In the genomic region with DNA sequence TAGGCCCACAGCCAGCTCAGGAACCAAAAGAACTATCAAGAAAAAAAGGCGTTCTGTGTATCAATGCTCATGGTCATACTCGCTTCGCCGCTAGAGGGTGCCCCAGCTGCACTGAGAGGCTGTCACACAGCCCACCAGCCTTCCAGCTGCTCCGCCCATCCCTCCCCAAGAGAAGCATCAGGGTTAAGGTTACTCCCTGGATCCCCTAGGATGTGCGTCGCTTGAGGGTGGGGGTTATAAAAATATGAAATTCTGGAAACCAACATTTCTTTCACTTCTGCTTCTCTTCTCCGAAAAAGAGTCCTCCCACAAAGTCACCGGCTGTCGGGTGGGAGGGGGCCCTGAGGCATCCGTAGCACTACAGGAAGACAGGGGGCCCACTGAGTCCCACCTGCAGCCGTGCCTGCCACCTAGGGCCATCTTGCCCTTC, we compare ENCODE assay signal across 8 cellular contexts. TPM values are rescaled to one million over a fixed set of nuclear protein-coding genes. Genes with fewer than 3 reads are reported as not detected.
A peak's percentile ranks its signal among the peaks of the same experiment; 100 is the strongest.
DNase-seq lines count a peak whose midpoint lies in the region; ATAC-seq and TF ChIP-seq lines count a peak whose summit lies in the region.

No MANE protein-coding gene starts in this region.

- TF ChIP-seq CTCF in HFFc6 (IDR thresholded peaks at IDR 0.05) (peak; percentile 96), coronary artery (IDR thresholded peaks at IDR 0.05) (peak; percentile 89)

- no peaks in the 10 kb centered on the region for H3K9me3 Mint-ChIP-seq in CD4-positive, alpha-beta memory T cell
- no peaks in the 10 kb centered on the region for H3K9me3 Mint-ChIP-seq in HFFc6
- H3K9me3 Mint-ChIP-seq in activated CD4-positive, alpha-beta T cell treated with anti-CD3 and anti-CD28 coated beads, Interleukin-2, amount 10 ng/mL, durations not matched to agents 24 days and 14 days: peaks cover 4% of the 10 kb centered on the region

- H3K27me3 ChIP-seq in CD4-positive, alpha-beta memory T cell (ENCODE audit: insufficient read depth, low read length): no peaks in the 10 kb centered on the region

- H3K4me3 ChIP-seq in CD4-positive, alpha-beta memory T cell (ENCODE audit: low read length in 2 of 2): peak overlapping the region; percentile 52 to 55
- peak overlapping the region; percentile 87 for H3K4me3 ChIP-seq in coronary artery

- POLR2A ChIA-PET in CD4-positive, alpha-beta memory T cell (lab: Charles Lee; ENCODE audit: partially characterized antibody): interaction anchor here (0.9 to 6.2 kb wide), 16 partner anchors 12 to 650 kb away, joined by 3 to 85 read pairs (median 6); partner anchors contain the start of genes ATF4, NPTXR and RPL3

- no peaks in the 10 kb centered on the region for H3K9me3 ChIP-seq in CD4-positive, alpha-beta memory T cell (ENCODE audit: control insufficient read depth in 1 of 2, low read length in 2 of 2)

- DNase-seq in CD4-positive, alpha-beta memory T cell: peak; percentile 72 to 83 (median 80)
- peak; percentile 73 for DNase-seq in HFFc6
- DNase-seq in NCI-H526 treated with DMSO at 0.1 percent for 48 hours (lab: John Stamatoyannopoulos, UW): peak; percentile 59
- peak; percentile 96 for DNase-seq in activated CD4-positive, alpha-beta T cell treated with anti-CD3 and anti-CD28 coated beads, Interleukin-2, amount 10 ng/mL, durations not matched to agents 24 days and 14 days
- DNase-seq in coronary artery (ENCODE audit: low spot score): peak; percentile 87
- peak; percentile 95 for DNase-seq in left kidney (ENCODE audit: low read depth, low spot score)
- peak; percentile 79 to 89 (median 83) for DNase-seq in stimulated activated CD4-positive, alpha-beta T cell treated with anti-CD3 and anti-CD28 coated beads, Interleukin-1b, Interleukin-23, amount 100 ng/mL, for 24 hours (ENCODE audit: low read depth in 4 of 4, low spot score in 1 of 4)

- H3K4me1 Mint-ChIP-seq in CD4-positive, alpha-beta memory T cell: peaks cover 34 to 62% (median 47%) of the 10 kb centered on the region in 4 donors
- H3K4me1 Mint-ChIP-seq in HFFc6 (ENCODE audit: low read depth): peaks cover 35% of the 10 kb centered on the region
- peaks cover 50% of the 10 kb centered on the region for H3K4me1 Mint-ChIP-seq in activated CD4-positive, alpha-beta T cell treated with anti-CD3 and anti-CD28 coated beads, Interleukin-2, amount 10 ng/mL, durations not matched to agents 24 days and 14 days

- H3K27ac Mint-ChIP-seq in CD4-positive, alpha-beta memory T cell: peak overlapping the region; percentile 82 to 97 (median 90)
- H3K27ac Mint-ChIP-seq in HFFc6: peak overlapping the region; percentile 68
- peak overlapping the region; percentile 94 for H3K27ac Mint-ChIP-seq in activated CD4-positive, alpha-beta T cell treated with anti-CD3 and anti-CD28 coated beads, Interleukin-2, amount 10 ng/mL, durations not matched to agents 24 days and 14 days

- CTCF ChIA-PET in CD4-positive, alpha-beta memory T cell (lab: Charles Lee; ENCODE audit: partially characterized antibody): interaction anchor here (0.7 to 7.1 kb wide), 51 partner anchors 9 to 818 kb away, joined by 3 to 168 read pairs (median 5); partner anchors contain the start of genes APOBEC3C, CBX7 and RPL3

- H3K4me3 Mint-ChIP-seq in CD4-positive, alpha-beta memory T cell: peak overlapping the region; percentile 87 to 96 (median 90)
- H3K4me3 Mint-ChIP-seq in HFFc6: peak overlapping the region; percentile 92
- peak overlapping the region; percentile 95 for H3K4me3 Mint-ChIP-seq in activated CD4-positive, alpha-beta T cell treated with anti-CD3 and anti-CD28 coated beads, Interleukin-2, amount 10 ng/mL, durations not matched to agents 24 days and 14 days

- intact Hi-C loops in CD4-positive, alpha-beta memory T cell (cut with micrococcal nuclease): loop anchor here (1.0 to 5.0 kb wide), 6 partner anchors 56 to 446 kb away; partner anchors contain the start of gene JOSD1
- intact Hi-C loops in activated CD4-positive, alpha-beta T cell treated with anti-CD3 and anti-CD28 coated beads, Interleukin-2, amount 10 ng/mL, durations not matched to agents 24 days and 14 days (cut with micrococcal nuclease): loop anchor here (1.0 to 2.0 kb wide), 5 partner anchors 114 to 282 kb away; partner anchors contain the start of gene CBX7

- peaks cover 0 to 32% of the 10 kb centered on the region in 2 donors for H3K36me3 Mint-ChIP-seq in CD4-positive, alpha-beta memory T cell
- no peaks in the 10 kb centered on the region; the same call in 1 of the 2 replicates for H3K36me3 Mint-ChIP-seq in HFFc6 (ENCODE audit: low read depth)
- H3K36me3 Mint-ChIP-seq in activated CD4-positive, alpha-beta T cell treated with anti-CD3 and anti-CD28 coated beads, Interleukin-2, amount 10 ng/mL, durations not matched to agents 24 days and 14 days (ENCODE audit: low read depth): peaks cover 40% of the 10 kb centered on the region

- H3K36me3 ChIP-seq in CD4-positive, alpha-beta memory T cell (ENCODE audit: insufficient read depth, low read length): peaks cover 25% of the 10 kb centered on the region

- no peaks in the 10 kb centered on the region for H3K27me3 Mint-ChIP-seq in CD4-positive, alpha-beta memory T cell
- H3K27me3 Mint-ChIP-seq in HFFc6 (ENCODE audit: insufficient read depth): peaks cover 21% of the 10 kb centered on the region
- H3K27me3 Mint-ChIP-seq in activated CD4-positive, alpha-beta T cell treated with anti-CD3 and anti-CD28 coated beads, Interleukin-2, amount 10 ng/mL, durations not matched to agents 24 days and 14 days: peaks cover 4% of the 10 kb centered on the region

- no peak for ATAC-seq in HG03108 (IDR thresholded peaks at IDR 0.05; ENCODE audit: unreplicated experiment)

- peak overlapping the region; percentile 56 for H3K27ac ChIP-seq in CD4-positive, alpha-beta memory T cell (ENCODE audit: low read depth, low read length)
- H3K27ac ChIP-seq in coronary artery: peak overlapping the region; percentile 93 to 98

- peaks cover 53% of the 10 kb centered on the region for H3K4me1 ChIP-seq in CD4-positive, alpha-beta memory T cell (ENCODE audit: insufficient read depth, low read length)

RNA-seq across cellular contexts. Expression of gene CBX6, which starts 1.7 kb away (rescaled TPM):
- total RNA-seq in CD4-positive, alpha-beta memory T cell: 10 to 100 TPM; 85.0 to 88.0 TPM
- polyA plus RNA-seq in CD4-positive, alpha-beta memory T cell: 10 to 100 TPM in 1 of 2 donors, 1 to 10 TPM in 1; 4.1 to 10.9 TPM
- 10 to 100 TPM; 72.0 to 91.5 (median 75.3) TPM for total RNA-seq in HFFc6 (2021; fragmentation: NEBNext Ultra II Directional; extraction: Animal tissue kit (Norgen Biotek cat#: 25700))
- total RNA-seq in activated CD4-positive, alpha-beta T cell treated with anti-CD3 and anti-CD28 coated beads, Interleukin-2, amount 10 ng/mL, durations not matched to agents 24 days and 14 days: 178 and 180 TPM in 2 replicates

RNA-seq across cellular contexts. Expression of gene NPTXR, which starts 26.5 kb away (rescaled TPM):
- total RNA-seq in CD4-positive, alpha-beta memory T cell: 1 to 10 TPM; 8.6 to 9.0 TPM
- polyA plus RNA-seq in CD4-positive, alpha-beta memory T cell: under 1 TPM; 0.31 to 0.61 TPM
- 1 to 10 TPM; 1.4 to 5.4 (median 1.6) TPM for total RNA-seq in HFFc6 (2021; fragmentation: NEBNext Ultra II Directional; extraction: Animal tissue kit (Norgen Biotek cat#: 25700))
- 0.98 and 1.0 TPM in 2 replicates for total RNA-seq in activated CD4-positive, alpha-beta T cell treated with anti-CD3 and anti-CD28 coated beads, Interleukin-2, amount 10 ng/mL, durations not matched to agents 24 days and 14 days
